Comparison of ENCODE assay signal across 9 cellular contexts in genomic region chr12:57452181-57452936, GRCh38. TPM values are rescaled to one million over a fixed set of nuclear protein-coding genes. Genes with fewer than 3 reads are reported as not detected.
DNase-seq lines count a peak whose midpoint lies in the region; ATAC-seq and TF ChIP-seq lines count a peak whose summit lies in the region.
"Had no signal": no experiment of that assay in that cellular context is flagged by ENCODE, and none has a peak within 500 bp of the region (broad histone marks: within the 10 kb centered on the region; RNA-seq: fewer than 3 reads in every experiment).

No MANE protein-coding gene starts in this region.

- H3K4me1 ChIP-seq in osteoblast (ENCODE audit: insufficient read depth, low read length) = peaks cover 25% of the 10 kb centered on the region

- no peaks in the 10 kb centered on the region for H3K9me3 ChIP-seq in osteoblast (ENCODE audit: low read depth, low read length)

- H3K36me3 ChIP-seq in osteoblast (ENCODE audit: insufficient read depth, low read length) = no peaks in the 10 kb centered on the region

- peak overlapping the region; percentile 95 for H3K27ac ChIP-seq in osteoblast (ENCODE audit: low read depth, low read length)

- no peak for TF ChIP-seq CTCF in osteoblast (IDR thresholded peaks at IDR 0.05; ENCODE audit: extremely low read depth, low read depth, low read length)

- H3K4me2 ChIP-seq in osteoblast (ENCODE audit: insufficient read depth, low read length) = peak overlapping the region; percentile 79

- H3K79me2 ChIP-seq in osteoblast (ENCODE audit: insufficient read depth, low read length) = no peaks in the 10 kb centered on the region

- no peak for ATAC-seq in HG02571 (IDR thresholded peaks at IDR 0.05; ENCODE audit: unreplicated experiment)
- no peak for ATAC-seq in HG02884 (IDR thresholded peaks at IDR 0.05; ENCODE audit: unreplicated experiment)

- DNase-seq in GM03348 (ENCODE audit: low spot score) (peak; percentile 78), NCI-H2171 treated with DMSO at 0.1 percent for 48 hours (lab: John Stamatoyannopoulos, UW) (peak; percentile 81), dermis blood vessel endothelial cell (peak; percentile 61), osteoblast (ENCODE audit: insufficient read length, low spot score, missing footprints) (peak; percentile 87), SHP77 treated with DMSO at 0.1 percent for 48 hours (lab: John Stamatoyannopoulos, UW) (no peak), NCI-H146 treated with DMSO at 0.1 percent for 48 hours (lab: John Stamatoyannopoulos, UW; ENCODE audit: unreplicated experiment) (no peak)

- H4K20me1 ChIP-seq in osteoblast (ENCODE audit: insufficient read depth, low read length) = no peaks in the 10 kb centered on the region

- H3K4me3 ChIP-seq in osteoblast (ENCODE audit: insufficient read depth, low read length) = peak overlapping the region; percentile 45

- H3K27me3 ChIP-seq in osteoblast (ENCODE audit: insufficient read depth, low read length) = no peaks in the 10 kb centered on the region

- H2AFZ ChIP-seq in osteoblast (ENCODE audit: low read length) = peak overlapping the region; percentile 83

RNA-seq across cellular contexts. Expression of gene INHBE, which starts 2.7 kb away (rescaled TPM):
- total RNA-seq in dermis blood vessel endothelial cell = not detected in 2 replicates
- total RNA-seq in osteoblast = 0.88 and 3.3 TPM in 2 replicates
- total RNA-seq: glomerular endothelial cell had no signal

RNA-seq across cellular contexts. Expression of gene GLI1, which starts 7.2 kb away (rescaled TPM):
- total RNA-seq in dermis blood vessel endothelial cell (0.17 and 0.47 TPM in 2 replicates), osteoblast (0.29 and 0.36 TPM in 2 replicates)

RNA-seq across cellular contexts. Expression of gene INHBC, which starts 17.8 kb away (rescaled TPM):
- total RNA-seq in dermis blood vessel endothelial cell = not detected in 2 replicates
- not detected in 2 replicates for total RNA-seq in osteoblast
- total RNA-seq: glomerular endothelial cell had no signal

RNA-seq across cellular contexts. Expression of gene R3HDM2, which starts 21.5 kb away (rescaled TPM):
- total RNA-seq in dermis blood vessel endothelial cell (8.8 and 9.8 TPM in 2 replicates), osteoblast (23.2 and 25.0 TPM in 2 replicates)

RNA-seq across cellular contexts. Expression of gene ARHGAP9, which starts 27.3 kb away (rescaled TPM):
- total RNA-seq in dermis blood vessel endothelial cell (not detected in 2 replicates), osteoblast (0.29 and 0.36 TPM in 2 replicates)

Comparison
In these comparisons a context has a peak if more than half of its experiments do, and no peak if none do; other contexts are left out.
1. DNase-seq: peak in GM03348 (single experiment), NCI-H2171 treated with DMSO at 0.1 percent for 48 hours (single experiment), dermis blood vessel endothelial cell (single experiment) and osteoblast (single experiment); none in SHP77 treated with DMSO at 0.1 percent for 48 hours (single experiment) and NCI-H146 treated with DMSO at 0.1 percent for 48 hours (single experiment).